ENCODE assay signal across 1 cellular context in the genomic region with DNA sequence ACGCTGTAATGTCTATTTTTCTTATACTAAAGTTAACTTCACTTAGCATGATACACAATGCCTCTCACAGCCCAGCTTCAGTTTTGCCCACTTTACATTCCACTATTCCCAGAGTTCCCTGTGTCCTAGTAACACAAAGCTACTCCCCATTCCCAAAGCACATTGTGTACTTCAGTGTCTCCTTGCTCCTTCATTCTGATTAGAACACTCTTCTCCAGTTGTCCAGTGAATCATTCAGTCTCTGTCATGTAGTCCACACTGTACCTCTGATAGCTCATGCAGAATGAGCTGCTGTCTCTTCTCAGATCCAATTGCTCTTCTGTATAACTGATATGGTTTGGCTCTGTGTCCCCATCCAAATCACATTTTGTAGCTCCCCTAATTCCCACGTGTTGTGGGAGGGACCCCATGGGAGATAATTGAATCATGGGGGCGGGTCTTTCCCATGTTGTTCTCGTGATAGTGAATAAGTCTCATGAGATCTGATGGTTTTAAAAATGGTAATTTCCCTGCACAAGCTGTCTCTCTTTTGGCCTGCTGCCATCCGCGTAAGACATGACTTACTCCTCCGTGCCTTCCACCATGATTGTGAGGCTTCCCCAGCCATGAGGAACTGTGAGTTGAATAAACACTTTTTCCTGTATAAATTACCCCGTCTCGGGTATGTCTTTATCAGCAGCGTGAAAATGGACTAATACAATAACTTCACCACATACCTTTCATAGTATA.
TF ChIP-seq lines count a peak whose summit lies in the region.

No MANE protein-coding gene starts in this region.

TF ChIP-seq in K562, 482 proteins besides CTCF, POLR2A, EP300 and RAD21:
- 0 out of 2 replicates have a peak, but pooled peaks have one; percentile 44 for TF ChIP-seq CHD2 (IDR thresholded peaks at IDR 0.05; ENCODE audit: low read depth, low read length)
- TF ChIP-seq, protein P1, sequence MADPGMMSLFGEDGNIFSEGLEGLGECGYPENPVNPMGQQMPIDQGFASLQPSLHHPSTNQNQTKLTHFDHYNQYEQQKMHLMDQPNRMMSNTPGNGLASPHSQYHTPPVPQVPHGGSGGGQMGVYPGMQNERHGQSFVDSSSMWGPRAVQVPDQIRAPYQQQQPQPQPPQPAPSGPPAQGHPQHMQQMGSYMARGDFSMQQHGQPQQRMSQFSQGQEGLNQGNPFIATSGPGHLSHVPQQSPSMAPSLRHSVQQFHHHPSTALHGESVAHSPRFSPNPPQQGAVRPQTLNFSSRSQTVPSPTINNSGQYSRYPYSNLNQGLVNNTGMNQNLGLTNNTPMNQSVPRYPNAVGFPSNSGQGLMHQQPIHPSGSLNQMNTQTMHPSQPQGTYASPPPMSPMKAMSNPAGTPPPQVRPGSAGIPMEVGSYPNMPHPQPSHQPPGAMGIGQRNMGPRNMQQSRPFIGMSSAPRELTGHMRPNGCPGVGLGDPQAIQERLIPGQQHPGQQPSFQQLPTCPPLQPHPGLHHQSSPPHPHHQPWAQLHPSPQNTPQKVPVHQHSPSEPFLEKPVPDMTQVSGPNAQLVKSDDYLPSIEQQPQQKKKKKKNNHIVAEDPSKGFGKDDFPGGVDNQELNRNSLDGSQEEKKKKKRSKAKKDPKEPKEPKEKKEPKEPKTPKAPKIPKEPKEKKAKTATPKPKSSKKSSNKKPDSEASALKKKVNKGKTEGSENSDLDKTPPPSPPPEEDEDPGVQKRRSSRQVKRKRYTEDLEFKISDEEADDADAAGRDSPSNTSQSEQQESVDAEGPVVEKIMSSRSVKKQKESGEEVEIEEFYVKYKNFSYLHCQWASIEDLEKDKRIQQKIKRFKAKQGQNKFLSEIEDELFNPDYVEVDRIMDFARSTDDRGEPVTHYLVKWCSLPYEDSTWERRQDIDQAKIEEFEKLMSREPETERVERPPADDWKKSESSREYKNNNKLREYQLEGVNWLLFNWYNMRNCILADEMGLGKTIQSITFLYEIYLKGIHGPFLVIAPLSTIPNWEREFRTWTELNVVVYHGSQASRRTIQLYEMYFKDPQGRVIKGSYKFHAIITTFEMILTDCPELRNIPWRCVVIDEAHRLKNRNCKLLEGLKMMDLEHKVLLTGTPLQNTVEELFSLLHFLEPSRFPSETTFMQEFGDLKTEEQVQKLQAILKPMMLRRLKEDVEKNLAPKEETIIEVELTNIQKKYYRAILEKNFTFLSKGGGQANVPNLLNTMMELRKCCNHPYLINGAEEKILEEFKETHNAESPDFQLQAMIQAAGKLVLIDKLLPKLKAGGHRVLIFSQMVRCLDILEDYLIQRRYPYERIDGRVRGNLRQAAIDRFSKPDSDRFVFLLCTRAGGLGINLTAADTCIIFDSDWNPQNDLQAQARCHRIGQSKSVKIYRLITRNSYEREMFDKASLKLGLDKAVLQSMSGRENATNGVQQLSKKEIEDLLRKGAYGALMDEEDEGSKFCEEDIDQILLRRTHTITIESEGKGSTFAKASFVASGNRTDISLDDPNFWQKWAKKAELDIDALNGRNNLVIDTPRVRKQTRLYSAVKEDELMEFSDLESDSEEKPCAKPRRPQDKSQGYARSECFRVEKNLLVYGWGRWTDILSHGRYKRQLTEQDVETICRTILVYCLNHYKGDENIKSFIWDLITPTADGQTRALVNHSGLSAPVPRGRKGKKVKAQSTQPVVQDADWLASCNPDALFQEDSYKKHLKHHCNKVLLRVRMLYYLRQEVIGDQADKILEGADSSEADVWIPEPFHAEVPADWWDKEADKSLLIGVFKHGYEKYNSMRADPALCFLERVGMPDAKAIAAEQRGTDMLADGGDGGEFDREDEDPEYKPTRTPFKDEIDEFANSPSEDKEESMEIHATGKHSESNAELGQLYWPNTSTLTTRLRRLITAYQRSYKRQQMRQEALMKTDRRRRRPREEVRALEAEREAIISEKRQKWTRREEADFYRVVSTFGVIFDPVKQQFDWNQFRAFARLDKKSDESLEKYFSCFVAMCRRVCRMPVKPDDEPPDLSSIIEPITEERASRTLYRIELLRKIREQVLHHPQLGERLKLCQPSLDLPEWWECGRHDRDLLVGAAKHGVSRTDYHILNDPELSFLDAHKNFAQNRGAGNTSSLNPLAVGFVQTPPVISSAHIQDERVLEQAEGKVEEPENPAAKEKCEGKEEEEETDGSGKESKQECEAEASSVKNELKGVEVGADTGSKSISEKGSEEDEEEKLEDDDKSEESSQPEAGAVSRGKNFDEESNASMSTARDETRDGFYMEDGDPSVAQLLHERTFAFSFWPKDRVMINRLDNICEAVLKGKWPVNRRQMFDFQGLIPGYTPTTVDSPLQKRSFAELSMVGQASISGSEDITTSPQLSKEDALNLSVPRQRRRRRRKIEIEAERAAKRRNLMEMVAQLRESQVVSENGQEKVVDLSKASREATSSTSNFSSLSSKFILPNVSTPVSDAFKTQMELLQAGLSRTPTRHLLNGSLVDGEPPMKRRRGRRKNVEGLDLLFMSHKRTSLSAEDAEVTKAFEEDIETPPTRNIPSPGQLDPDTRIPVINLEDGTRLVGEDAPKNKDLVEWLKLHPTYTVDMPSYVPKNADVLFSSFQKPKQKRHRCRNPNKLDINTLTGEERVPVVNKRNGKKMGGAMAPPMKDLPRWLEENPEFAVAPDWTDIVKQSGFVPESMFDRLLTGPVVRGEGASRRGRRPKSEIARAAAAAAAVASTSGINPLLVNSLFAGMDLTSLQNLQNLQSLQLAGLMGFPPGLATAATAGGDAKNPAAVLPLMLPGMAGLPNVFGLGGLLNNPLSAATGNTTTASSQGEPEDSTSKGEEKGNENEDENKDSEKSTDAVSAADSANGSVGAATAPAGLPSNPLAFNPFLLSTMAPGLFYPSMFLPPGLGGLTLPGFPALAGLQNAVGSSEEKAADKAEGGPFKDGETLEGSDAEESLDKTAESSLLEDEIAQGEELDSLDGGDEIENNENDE (IDR thresholded peaks at IDR 0.05; ENCODE audit: low read depth, low read length): no peak
- no peak for TF ChIP-seq TCF3 (CRISPR knock-in tag; IDR thresholded peaks at IDR 0.05)
- peak; percentile 72 for TF ChIP-seq NFIC (IDR thresholded peaks at IDR 0.05)
- no peak for TF ChIP-seq HDAC8 (tag; IDR thresholded peaks at IDR 0.05)
- no peak for TF ChIP-seq ZNF551 (CRISPR knock-in tag; IDR thresholded peaks at IDR 0.05)
- TF ChIP-seq ZKSCAN8 (CRISPR knock-in tag; IDR thresholded peaks at IDR 0.05): no peak
- TF ChIP-seq ZNF212 (CRISPR knock-in tag; IDR thresholded peaks at IDR 0.05): no peak
- TF ChIP-seq NUFIP1 (IDR thresholded peaks at IDR 0.05; ENCODE audit: partially characterized antibody): no peak
- TF ChIP-seq, protein P2, sequence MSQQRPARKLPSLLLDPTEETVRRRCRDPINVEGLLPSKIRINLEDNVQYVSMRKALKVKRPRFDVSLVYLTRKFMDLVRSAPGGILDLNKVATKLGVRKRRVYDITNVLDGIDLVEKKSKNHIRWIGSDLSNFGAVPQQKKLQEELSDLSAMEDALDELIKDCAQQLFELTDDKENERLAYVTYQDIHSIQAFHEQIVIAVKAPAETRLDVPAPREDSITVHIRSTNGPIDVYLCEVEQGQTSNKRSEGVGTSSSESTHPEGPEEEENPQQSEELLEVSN (IDR thresholded peaks at IDR 0.05; ENCODE audit: borderline replicate concordance in 1 of 2, extremely low read depth in 1 of 2, insufficient read depth in 1 of 2, insufficient read length in 1 of 2, low read depth in 1 of 2, low read length in 1 of 2, poor library complexity in 1 of 2, severe bottlenecking in 1 of 2): no peak
- TF ChIP-seq, protein P3, sequence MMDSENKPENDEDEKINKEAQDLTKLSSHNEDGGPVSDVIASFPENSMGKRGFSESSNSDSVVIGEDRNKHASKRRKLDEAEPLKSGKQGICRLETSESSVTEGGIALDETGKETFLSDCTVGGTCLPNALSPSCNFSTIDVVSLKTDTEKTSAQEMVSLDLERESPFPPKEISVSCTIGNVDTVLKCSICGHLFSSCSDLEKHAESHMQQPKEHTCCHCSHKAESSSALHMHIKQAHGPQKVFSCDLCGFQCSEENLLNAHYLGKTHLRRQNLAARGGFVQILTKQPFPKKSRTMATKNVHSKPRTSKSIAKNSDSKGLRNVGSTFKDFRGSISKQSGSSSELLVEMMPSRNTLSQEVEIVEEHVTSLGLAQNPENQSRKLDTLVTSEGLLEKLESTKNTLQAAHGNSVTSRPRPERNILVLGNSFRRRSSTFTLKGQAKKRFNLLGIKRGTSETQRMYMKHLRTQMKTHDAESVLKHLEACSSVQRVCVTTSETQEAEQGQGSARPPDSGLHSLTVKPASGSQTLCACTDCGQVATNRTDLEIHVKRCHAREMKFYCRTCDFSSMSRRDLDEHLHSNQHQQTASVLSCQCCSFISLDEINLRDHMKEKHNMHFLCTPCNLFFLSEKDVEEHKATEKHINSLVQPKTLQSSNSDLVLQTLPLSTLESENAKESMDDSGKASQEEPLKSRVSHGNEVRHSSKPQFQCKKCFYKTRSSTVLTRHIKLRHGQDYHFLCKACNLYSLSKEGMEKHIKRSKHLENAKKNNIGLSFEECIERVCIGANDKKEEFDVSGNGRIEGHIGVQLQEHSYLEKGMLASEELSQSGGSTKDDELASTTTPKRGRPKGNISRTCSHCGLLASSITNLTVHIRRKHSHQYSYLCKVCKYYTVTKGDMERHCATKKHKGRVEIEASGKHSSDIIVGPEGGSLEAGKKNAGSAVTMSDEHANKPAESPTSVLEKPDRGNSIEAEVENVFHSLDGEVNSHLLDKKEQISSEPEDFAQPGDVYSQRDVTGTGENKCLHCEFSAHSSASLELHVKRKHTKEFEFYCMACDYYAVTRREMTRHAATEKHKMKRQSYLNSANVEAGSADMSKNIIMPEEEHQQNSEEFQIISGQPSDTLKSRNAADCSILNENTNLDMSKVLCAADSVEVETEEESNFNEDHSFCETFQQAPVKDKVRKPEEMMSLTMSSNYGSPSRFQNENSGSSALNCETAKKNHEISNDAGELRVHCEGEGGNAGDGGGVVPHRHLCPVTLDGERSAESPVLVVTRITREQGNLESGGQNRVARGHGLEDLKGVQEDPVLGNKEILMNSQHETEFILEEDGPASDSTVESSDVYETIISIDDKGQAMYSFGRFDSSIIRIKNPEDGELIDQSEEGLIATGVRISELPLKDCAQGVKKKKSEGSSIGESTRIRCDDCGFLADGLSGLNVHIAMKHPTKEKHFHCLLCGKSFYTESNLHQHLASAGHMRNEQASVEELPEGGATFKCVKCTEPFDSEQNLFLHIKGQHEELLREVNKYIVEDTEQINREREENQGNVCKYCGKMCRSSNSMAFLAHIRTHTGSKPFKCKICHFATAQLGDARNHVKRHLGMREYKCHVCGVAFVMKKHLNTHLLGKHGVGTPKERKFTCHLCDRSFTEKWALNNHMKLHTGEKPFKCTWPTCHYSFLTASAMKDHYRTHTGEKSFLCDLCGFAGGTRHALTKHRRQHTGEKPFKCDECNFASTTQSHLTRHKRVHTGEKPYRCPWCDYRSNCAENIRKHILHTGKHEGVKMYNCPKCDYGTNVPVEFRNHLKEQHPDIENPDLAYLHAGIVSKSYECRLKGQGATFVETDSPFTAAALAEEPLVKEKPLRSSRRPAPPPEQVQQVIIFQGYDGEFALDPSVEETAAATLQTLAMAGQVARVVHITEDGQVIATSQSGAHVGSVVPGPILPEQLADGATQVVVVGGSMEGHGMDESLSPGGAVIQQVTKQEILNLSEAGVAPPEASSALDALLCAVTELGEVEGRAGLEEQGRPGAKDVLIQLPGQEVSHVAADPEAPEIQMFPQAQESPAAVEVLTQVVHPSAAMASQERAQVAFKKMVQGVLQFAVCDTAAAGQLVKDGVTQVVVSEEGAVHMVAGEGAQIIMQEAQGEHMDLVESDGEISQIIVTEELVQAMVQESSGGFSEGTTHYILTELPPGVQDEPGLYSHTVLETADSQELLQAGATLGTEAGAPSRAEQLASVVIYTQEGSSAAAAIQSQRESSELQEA (IDR thresholded peaks at IDR 0.05; ENCODE audit: low read depth): no peak
- no peak for TF ChIP-seq MCM5 (IDR thresholded peaks at IDR 0.05; ENCODE audit: low read depth)
- TF ChIP-seq PHF8 (IDR thresholded peaks at IDR 0.05; ENCODE audit: borderline replicate concordance, low read length): no peak
- no peak for TF ChIP-seq MTF1 (CRISPR knock-in tag; IDR thresholded peaks at IDR 0.05; ENCODE audit: borderline replicate concordance)
